Comparison of ENCODE assay signal across 8 cellular contexts in genomic region chr19:1478934-1479707, GRCh38. TPM values are rescaled to one million over a fixed set of nuclear protein-coding genes. Genes with fewer than 3 reads are reported as not detected.
DNase-seq lines count a peak whose midpoint lies in the region; ATAC-seq and TF ChIP-seq lines count a peak whose summit lies in the region.

Gene C19orf25, minus strand, starts transcription at chr19:1479215. Its CDS starts 312 bp downstream, at chr19:1478903.

- peaks cover 11% of the 10 kb centered on the region for H3K36me3 Mint-ChIP-seq in CD4-positive, alpha-beta T cell (ENCODE audit: low read depth)

- H3K27ac Mint-ChIP-seq in CD4-positive, alpha-beta T cell = peak within 1 kb of the TSS; percentile 86

- H3K27ac ChIP-seq in CD4-positive, alpha-beta T cell (ENCODE audit: low read depth, low read length) = peak within 1 kb of the TSS; percentile 59

- H3K9me3 ChIP-seq in CD4-positive, alpha-beta T cell (ENCODE audit: control insufficient read depth, low read length) = no peaks in the 10 kb centered on the region

- peaks cover 18% of the 10 kb centered on the region for H3K4me1 Mint-ChIP-seq in CD4-positive, alpha-beta T cell (ENCODE audit: low read depth)

- CTCF ChIA-PET in CD4-positive, alpha-beta T cell (lab: Charles Lee) = no interaction called here

- H3K4me3 Mint-ChIP-seq in CD4-positive, alpha-beta T cell = peak within 1 kb of the TSS; percentile 96

- H3K9me3 Mint-ChIP-seq in CD4-positive, alpha-beta T cell = no peaks in the 10 kb centered on the region

- TF ChIP-seq CTCF in CD4-positive, alpha-beta T cell (IDR thresholded peaks at IDR 0.05) = no peak

- peak; percentile 96 for ATAC-seq in CD4-positive, alpha-beta T cell (ENCODE audit: poor library complexity)
- ATAC-seq in GM19455 (IDR thresholded peaks at IDR 0.05; ENCODE audit: unreplicated experiment) = peak; percentile 86

- no peaks in the 10 kb centered on the region for H3K27me3 ChIP-seq in CD4-positive, alpha-beta T cell (ENCODE audit: control insufficient read depth, insufficient read depth, low read length)

- intact Hi-C loops in CD4-positive, alpha-beta T cell (cut with DNase I, micrococcal nuclease) = loop anchor here (1.0 to 10.0 kb wide), 6 partner anchors 9 to 204 kb away; partner anchors contain the start of genes ADAMTSL5 (in 1 of the 2), FAM174C (in 1 of the 2), NDUFS7 (in 1 of the 2) and PCSK4 (in 1 of the 2)

- POLR2A ChIA-PET in CD4-positive, alpha-beta T cell (lab: Charles Lee) = interaction anchor here (1.0 kb wide), 1 partner anchor 9 kb away, joined by 3 read pairs; no protein-coding TSS in a partner anchor

- no peaks in the 10 kb centered on the region for H3K27me3 Mint-ChIP-seq in CD4-positive, alpha-beta T cell

- peak; percentile 82 to 92 (median 88) for DNase-seq in CD4-positive, alpha-beta T cell
- peak; percentile 89 for DNase-seq in HT-29 (ENCODE audit: low spot score)
- peak; percentile 89 for DNase-seq in NK-92 treated with Interleukin-12 subunit alpha and Interleukin-12 subunit beta, amount 100 ng/mL, for 24 hours (lab: John Stamatoyannopoulos, UW)
- DNase-seq in activated CD8-positive, alpha-beta memory T cell treated with anti-CD3 and anti-CD28 coated beads for 1 hour (ENCODE audit: extremely low read depth in 1 of 2, low read depth in 1 of 2) = peak; percentile 75 to 89
- peak; percentile 81 for DNase-seq in effector CD8-positive, alpha-beta T cell (lab: John Stamatoyannopoulos, UW)
- DNase-seq in lung microvascular endothelial cell (ENCODE audit: low read depth in 2 of 2) = peak; percentile 94 to 95
- peak; percentile 85 to 86 (median 86) for DNase-seq in stimulated activated CD4-positive, alpha-beta T cell treated with anti-CD3 and anti-CD28 coated beads, TNF-alpha, amount 100 ng/mL, for 4 hours (ENCODE audit: low read depth in 3 of 3)

RNA-seq across cellular contexts. Expression of gene C19orf25, which starts in this region (rescaled TPM):
- 10 to 100 TPM; 14.9 to 15.8 TPM for total RNA-seq in CD4-positive, alpha-beta T cell
- 56.0 and 72.9 TPM in 2 replicates for total RNA-seq in HT-29 (2014; rRNA removed; shearing (Covaris generic))
- 13.5 and 17.5 TPM in 2 replicates for total RNA-seq in lung microvascular endothelial cell

Comparison
In these comparisons a context has a peak if more than half of its experiments do, and no peak if none do; other contexts are left out.
1. Peak in every context shown above with its lines: DNase-seq, ATAC-seq and H3K27ac ChIP-seq.